ENCODE assay signal across 10 cellular contexts in the genomic region with DNA sequence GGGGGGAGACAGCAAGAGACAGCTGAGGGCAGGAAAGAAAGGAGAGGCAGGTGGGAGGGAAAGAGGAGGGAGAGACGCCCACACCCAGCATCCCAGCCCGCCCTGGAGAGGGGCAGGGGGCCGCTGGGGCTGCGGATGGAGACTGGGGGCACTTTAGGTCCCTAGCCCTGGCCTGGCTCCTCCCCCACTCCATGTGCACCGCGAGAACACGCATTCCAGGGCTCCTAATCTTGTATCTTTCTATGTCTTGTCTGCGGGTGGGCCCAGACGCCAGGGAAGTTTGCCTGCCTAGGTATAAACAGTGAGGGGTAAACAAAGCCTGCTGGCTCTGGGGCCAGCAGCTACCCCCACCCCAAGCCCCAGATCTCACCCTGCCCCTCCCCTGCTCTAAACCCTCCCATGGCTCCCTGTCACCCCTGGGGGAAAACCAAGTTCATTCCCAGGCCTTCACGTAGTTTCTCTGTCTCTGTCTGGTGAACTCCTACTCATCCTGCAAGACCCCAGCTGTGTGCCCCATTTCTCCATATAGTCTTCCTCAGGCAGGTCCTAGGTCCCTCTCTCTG. TPM values are rescaled to one million over a fixed set of nuclear protein-coding genes. Genes with fewer than 3 reads are reported as not detected.
DNase-seq lines count a peak whose midpoint lies in the region; ATAC-seq and TF ChIP-seq lines count a peak whose summit lies in the region.
"Had no signal": no experiment of that assay in that cellular context is flagged by ENCODE, and none has a peak within 500 bp of the region (broad histone marks: within the 10 kb centered on the region; RNA-seq: fewer than 3 reads in every experiment).

No MANE protein-coding gene starts in this region.

- CTCF ChIA-PET in activated CD8-positive, alpha-beta T cell treated with anti-CD3 and anti-CD28 coated beads for 36 hours (lab: Charles Lee) = no interaction called here

- peaks cover 14% of the 10 kb centered on the region for H3K36me3 ChIP-seq in H7 (replicated peaks; ENCODE audit: control insufficient read depth, insufficient read depth, low read length)
- H3K36me3 ChIP-seq in body of pancreas (replicated peaks in 1 of 2; ENCODE audit: insufficient read depth in 1 of 2, low read depth in 2 of 2) = peaks cover 7 to 8% of the 10 kb centered on the region in 2 donors
- peaks cover 56% of the 10 kb centered on the region for H3K36me3 ChIP-seq in muscle layer of colon (ENCODE audit: insufficient read depth, low read length)

- peaks cover 50% of the 10 kb centered on the region for H3K4me1 Mint-ChIP-seq in activated CD8-positive, alpha-beta T cell treated with anti-CD3 and anti-CD28 coated beads for 36 hours (ENCODE audit: low read depth)

- intact Hi-C loops in body of pancreas (cut with DNase I) = no loop called here
- intact Hi-C loops in activated CD8-positive, alpha-beta T cell treated with anti-CD3 and anti-CD28 coated beads for 36 hours (cut with micrococcal nuclease) = no loop called here

- H3K9me3 Mint-ChIP-seq in activated CD8-positive, alpha-beta T cell treated with anti-CD3 and anti-CD28 coated beads for 36 hours = no peaks in the 10 kb centered on the region

- no peaks in the 10 kb centered on the region for H3K27me3 ChIP-seq in H7 (ENCODE audit: control insufficient read depth, insufficient read depth, low read length)
- H3K27me3 ChIP-seq in body of pancreas = no peaks in the 10 kb centered on the region
- no peaks in the 10 kb centered on the region for H3K27me3 ChIP-seq in muscle layer of colon (ENCODE audit: control insufficient read depth in 1 of 2, insufficient read depth in 2 of 2, low read length in 2 of 2)

- no peaks in the 10 kb centered on the region for H3K27me3 Mint-ChIP-seq in activated CD8-positive, alpha-beta T cell treated with anti-CD3 and anti-CD28 coated beads for 36 hours

- 12 to 20% methylated on average over 10 of the region's 10 CpGs for WGBS in body of pancreas, 2 donors

- H3K4me3 Mint-ChIP-seq in activated CD8-positive, alpha-beta T cell treated with anti-CD3 and anti-CD28 coated beads for 36 hours = no peak overlapping the region

- H3K27ac Mint-ChIP-seq in activated CD8-positive, alpha-beta T cell treated with anti-CD3 and anti-CD28 coated beads for 36 hours = no peak overlapping the region

- no peak for TF ChIP-seq CTCF in 22Rv1 (IDR thresholded peaks at IDR 0.05)
- TF ChIP-seq CTCF in body of pancreas (IDR thresholded peaks at IDR 0.05) = no peak
- TF ChIP-seq CTCF in GM10266 (IDR thresholded peaks at IDR 0.05; ENCODE audit: control insufficient read depth, insufficient read depth, low read depth, missing control alignments) = no peak
- no peak for TF ChIP-seq CTCF in activated CD8-positive, alpha-beta T cell treated with anti-CD3 and anti-CD28 coated beads for 36 hours (IDR thresholded peaks at IDR 0.05)

- TF ChIP-seq POLR2A in body of pancreas (IDR thresholded peaks at IDR 0.05) = no peak

- DNase-seq in H7 (peak; percentile 84), body of pancreas (no peak), GM10266 (ENCODE audit: extremely low spot score) (no peak), LoVo (ENCODE audit: low spot score) (no peak)
- DNase-seq in activated CD8-positive, alpha-beta T cell treated with anti-CD3 and anti-CD28 coated beads for 36 hours = no peak
- DNase-seq: MV-4-11 had no signal

- no peaks in the 10 kb centered on the region for H3K9me3 ChIP-seq in body of pancreas
- H3K9me3 ChIP-seq in muscle layer of colon (ENCODE audit: low read length) = no peaks in the 10 kb centered on the region

- H3K27ac ChIP-seq in 22Rv1 (0 out of 2 replicates have a peak overlapping the region, but pooled peaks have one; percentile 7), body of pancreas (peak overlapping the region; percentile 70 to 95 (median 82)), muscle layer of colon (ENCODE audit: low read depth, low read length) (peak overlapping the region; percentile 70)
- H3K27ac ChIP-seq: SK-N-MC had no signal

- ATAC-seq in body of pancreas (no peak), HG02973 (IDR thresholded peaks at IDR 0.05; ENCODE audit: unreplicated experiment) (no peak)
- no peak for ATAC-seq in activated CD8-positive, alpha-beta T cell treated with anti-CD3 and anti-CD28 coated beads for 36 hours

- H3K36me3 Mint-ChIP-seq in activated CD8-positive, alpha-beta T cell treated with anti-CD3 and anti-CD28 coated beads for 36 hours (ENCODE audit: low read depth) = peaks cover 38% of the 10 kb centered on the region

- H3K4me1 ChIP-seq in body of pancreas (peaks cover 70% of the 10 kb centered on the region), muscle layer of colon (ENCODE audit: insufficient read depth, low read length) (peaks cover 53% of the 10 kb centered on the region)

- H3K9ac ChIP-seq in muscle layer of colon (ENCODE audit: low read length) = no peak overlapping the region

- no peak overlapping the region for H3K4me3 ChIP-seq in H7 (ENCODE audit: insufficient read depth, low read depth, low read length)
- H3K4me3 ChIP-seq in body of pancreas = no peak overlapping the region
- peak overlapping the region in 1 of 2 donors; percentile 21 for H3K4me3 ChIP-seq in muscle layer of colon (ENCODE audit: low read depth in 1 of 2, low read length in 2 of 2)
- H3K4me3 ChIP-seq: SK-N-MC had no signal

- POLR2A ChIA-PET in activated CD8-positive, alpha-beta T cell treated with anti-CD3 and anti-CD28 coated beads for 36 hours (lab: Charles Lee) = interaction anchor here (1.5 to 2.0 kb wide), 2 partner anchors 15 to 20 kb away, joined by 3 to 11 read pairs; no protein-coding TSS in a partner anchor

RNA-seq across cellular contexts. Expression of a gene that starts 5.8 kb away (rescaled TPM):
- total RNA-seq in H7 (2014; rRNA removed; shearing (Covaris generic)) = 300 and 386 TPM in 2 replicates
- 100 to 1,000 TPM; 166 to 254 TPM for total RNA-seq in body of pancreas
- 100 to 1,000 TPM; 283 to 296 TPM for total RNA-seq in activated CD8-positive, alpha-beta T cell treated with anti-CD3 and anti-CD28 coated beads for 36 hours

RNA-seq across cellular contexts. Expression of a gene that starts 27.5 kb away (rescaled TPM):
- 9.6 and 18.7 TPM in 2 replicates for total RNA-seq in H7 (2014; rRNA removed; shearing (Covaris generic))
- 10 to 100 TPM; 34.5 to 45.2 TPM for total RNA-seq in body of pancreas
- 1 to 10 TPM; 2.8 to 3.0 TPM for total RNA-seq in activated CD8-positive, alpha-beta T cell treated with anti-CD3 and anti-CD28 coated beads for 36 hours

RNA-seq across cellular contexts. Expression of a gene that starts 37.6 kb away (rescaled TPM):
- total RNA-seq in H7 (2014; rRNA removed; shearing (Covaris generic)) = 30.0 and 35.0 TPM in 2 replicates
- total RNA-seq in body of pancreas = 10 to 100 TPM; 27.2 to 37.2 TPM
- 1 to 10 TPM; 5.2 to 5.4 TPM for total RNA-seq in activated CD8-positive, alpha-beta T cell treated with anti-CD3 and anti-CD28 coated beads for 36 hours

Comparison
In these comparisons a context has a peak if more than half of its experiments do, and no peak if none do; other contexts are left out.
1. H3K27ac ChIP-seq: peak in every context shown above with its lines; median percentile 82 in body of pancreas; 70 in muscle layer of colon; 7 in 22Rv1.